Comparison of ENCODE assay signal across 17 cellular contexts in the genomic region with DNA sequence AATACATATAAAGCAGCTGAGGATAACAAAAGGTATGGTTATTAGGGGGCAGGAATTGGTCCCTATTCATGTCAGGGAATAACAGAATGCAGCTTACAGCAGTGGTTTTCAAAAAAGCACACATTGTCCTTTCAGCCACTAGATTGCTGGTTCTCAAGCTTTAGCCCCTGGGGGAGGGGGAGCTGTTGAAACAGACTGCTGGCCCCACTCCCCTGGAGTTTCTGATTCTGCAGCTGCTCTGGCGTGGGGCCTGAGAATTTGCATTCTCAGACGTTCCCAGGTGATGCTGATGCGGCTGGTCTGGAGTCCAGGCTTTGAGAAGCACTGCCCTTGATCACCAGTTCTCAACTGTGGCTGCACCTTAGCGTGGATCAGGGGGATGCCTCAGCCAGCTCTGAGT.
"Had no signal": no experiment of that assay in that cellular context is flagged by ENCODE, and none has a peak within 500 bp of the region (broad histone marks: within the 10 kb centered on the region; RNA-seq: fewer than 3 reads in every experiment).

No MANE protein-coding gene starts in this region.

- H3K27me3 ChIP-seq: SJCRH30, tibial artery had no signal

- H3K4me3 ChIP-seq: coronary artery, left lung, lung, SJCRH30, skin epidermis, tibial artery had no signal

- H3K27ac ChIP-seq: coronary artery, left lung, SJCRH30, skin epidermis, tibial artery, WERI-Rb-1 had no signal

- H3K36me3 ChIP-seq: left lung, SJCRH30, tibial artery, WERI-Rb-1 had no signal

- DNase-seq: activated CD4-positive, CD25-positive, alpha-beta regulatory T cell treated with anti-CD3 and anti-CD28 coated beads, Interleukin-2, amount 50 U/mL, for 72 hours; activated naive CD4-positive, alpha-beta T cell treated with Interleukin-2 at 50 U/mL for 16 hours; activated naive CD8-positive, alpha-beta T cell treated with anti-CD3 and anti-CD28 coated beads for 36 hours; activated T-cell treated with anti-CD3 and anti-CD28 coated beads, Interleukin-2, amount 50 U/mL, for 24 hours; endodermal cell; kidney; left lung; right cardiac atrium; SJCRH30; stimulated activated CD4-positive, alpha-beta T cell treated with anti-CD3 and anti-CD28 coated beads, Interleukin-2, amount 100 ng/mL, for 24 hours; T-helper 1 cell; tibial artery; WERI-Rb-1 had no signal

- ATAC-seq: left lung; right cardiac atrium; stimulated activated effector memory CD8-positive, alpha-beta T cell treated with anti-CD3 and anti-CD28 coated beads, Interleukin-12 subunit alpha, Interleukin-12 subunit beta, amount 100 ng/mL, for 72 hours had no signal

- H3K9me3 ChIP-seq: left lung, SJCRH30, tibial artery had no signal
